In genomic region chr15:84736375-84736774, GRCh38 we compare ENCODE assay signal across 9 cellular contexts. TPM values are rescaled to one million over a fixed set of nuclear protein-coding genes. Genes with fewer than 3 reads are reported as not detected.
DNase-seq lines count a peak whose midpoint lies in the region; ATAC-seq and TF ChIP-seq lines count a peak whose summit lies in the region.
"Had no signal": no experiment of that assay in that cellular context is flagged by ENCODE, and none has a peak within 500 bp of the region (broad histone marks: within the 10 kb centered on the region; RNA-seq: fewer than 3 reads in every experiment).

No MANE protein-coding gene starts in this region.

- H3K27ac Mint-ChIP-seq in CD4-positive, alpha-beta memory T cell, result peak overlapping the region; percentile 84 to 94 (median 89)

- POLR2A ChIA-PET in CD4-positive, alpha-beta memory T cell (lab: Charles Lee; ENCODE audit: partially characterized antibody), result interaction anchor here (1.0 to 9.1 kb wide), 12 partner anchors 10 to 105 kb away, joined by 3 to 598 read pairs (median 14); partner anchors contain the start of genes NMB, SEC11A, WDR73 and ZNF592
- POLR2A ChIA-PET in PC-9 (lab: Charles Lee; ENCODE audit: unreplicated experiment), result no interaction called here

- H3K4me1 Mint-ChIP-seq in CD4-positive, alpha-beta memory T cell, result peaks cover 30 to 57% (median 40%) of the 10 kb centered on the region in 4 donors

- no peaks in the 10 kb centered on the region for H3K36me3 Mint-ChIP-seq in CD4-positive, alpha-beta memory T cell

- H3K9me3 ChIP-seq in CD4-positive, alpha-beta memory T cell (ENCODE audit: control insufficient read depth in 1 of 2, low read length in 2 of 2), result no peaks in the 10 kb centered on the region
- no peaks in the 10 kb centered on the region for H3K9me3 ChIP-seq in PC-9 (ENCODE audit: insufficient read depth, low read depth)
- H3K9me3 ChIP-seq in thyroid gland, result no peaks in the 10 kb centered on the region

- ATAC-seq in GM21723 (IDR thresholded peaks at IDR 0.05; ENCODE audit: unreplicated experiment) (peak; percentile 62), GM18873 (IDR thresholded peaks at IDR 0.05; ENCODE audit: low FRiP score, unreplicated experiment) (no peak)

- WGBS in thyroid gland, 2 donors, result 92 to 94% methylated on average over 5 of the region's 5 CpGs

- CTCF ChIA-PET in CD4-positive, alpha-beta memory T cell (lab: Charles Lee; ENCODE audit: partially characterized antibody), result interaction anchor here (0.6 to 5.3 kb wide), 9 partner anchors 10 to 191 kb away, joined by 3 to 57 read pairs (median 12); partner anchors contain the start of genes SEC11A and WDR73
- CTCF ChIA-PET in PC-9 (lab: Charles Lee), result interaction anchor here (0.6 kb wide), 1 partner anchor 13 kb away, joined by 4 read pairs; no protein-coding TSS in a partner anchor

- TF ChIP-seq POLR2A in thyroid gland (IDR thresholded peaks at IDR 0.05), result no peak

- peaks cover 53% of the 10 kb centered on the region for H3K4me1 ChIP-seq in CD4-positive, alpha-beta memory T cell (ENCODE audit: insufficient read depth, low read length)
- H3K4me1 ChIP-seq in PC-9 (replicated peaks; ENCODE audit: insufficient read depth) (peaks cover 45% of the 10 kb centered on the region), thyroid gland (peaks cover 3 to 4% of the 10 kb centered on the region in 2 donors)

- no peaks in the 10 kb centered on the region for H3K36me3 ChIP-seq in CD4-positive, alpha-beta memory T cell (ENCODE audit: insufficient read depth, low read length)
- H3K36me3 ChIP-seq in PC-9 (ENCODE audit: low read depth), result no peaks in the 10 kb centered on the region
- no peaks in the 10 kb centered on the region for H3K36me3 ChIP-seq in thyroid gland

- no peaks in the 10 kb centered on the region for H3K27me3 Mint-ChIP-seq in CD4-positive, alpha-beta memory T cell

- DNase-seq in CD4-positive, alpha-beta memory T cell, result peak; percentile 70 to 82 (median 75)
- DNase-seq in PC-9 (no peak), thyroid gland (no peak), mesenteric fat pad (ENCODE audit: low spot score) (no peak), midbrain (lab: John Stamatoyannopoulos, UW) (no peak)
- DNase-seq in activated naive CD8-positive, alpha-beta T cell treated with anti-CD3 and anti-CD28 coated beads, Interleukin-2, amount 50 U/mL, for 16 hours (ENCODE audit: low read depth, low spot score), result peak; percentile 52

- H3K9me3 Mint-ChIP-seq in CD4-positive, alpha-beta memory T cell, result peaks cover 0 to 2% (median 0%) of the 10 kb centered on the region in 8 donors

- H3K9me2 ChIP-seq in PC-9 (ENCODE audit: insufficient read depth), result no peaks in the 10 kb centered on the region

- BruUV-seq in PC-9 (replicated peaks; lab: Mats Ljungman, UMichigan), result no TSS peak

- H4K20me1 ChIP-seq in PC-9 (ENCODE audit: insufficient read depth), result no peaks in the 10 kb centered on the region

- H3K4me3 ChIP-seq in CD4-positive, alpha-beta memory T cell (ENCODE audit: low read length in 2 of 2), result no peak overlapping the region
- H3K4me3 ChIP-seq in PC-9, result no peak overlapping the region
- no peak overlapping the region for H3K4me3 ChIP-seq in thyroid gland (replicated peaks in 1 of 3)

- peak overlapping the region; percentile 2 for H3K27ac ChIP-seq in CD4-positive, alpha-beta memory T cell (ENCODE audit: low read depth, low read length)
- H3K27ac ChIP-seq in PC-9 (peak overlapping the region; percentile 95), thyroid gland (no peak overlapping the region)
- H3K27ac ChIP-seq: C4-2B had no signal

- TF ChIP-seq CTCF in PC-9 (conservative IDR thresholded peaks at IDR 0.05), result no peak
- no peak for TF ChIP-seq CTCF in thyroid gland (IDR thresholded peaks at IDR 0.05)

- H3F3A ChIP-seq in PC-9 (ENCODE audit: insufficient read depth, low read depth), result peaks cover 46% of the 10 kb centered on the region

- H3K27me3 ChIP-seq in CD4-positive, alpha-beta memory T cell (ENCODE audit: insufficient read depth, low read length), result no peaks in the 10 kb centered on the region
- H3K27me3 ChIP-seq in PC-9 (ENCODE audit: insufficient read depth, low read depth) (no peaks in the 10 kb centered on the region), thyroid gland (no peaks in the 10 kb centered on the region)

- H3K79me2 ChIP-seq in PC-9 (ENCODE audit: low read depth), result no peaks in the 10 kb centered on the region

- intact Hi-C loops in CD4-positive, alpha-beta memory T cell (cut with micrococcal nuclease), result no loop called here
- intact Hi-C loops in PC-9 (cut with micrococcal nuclease; ENCODE audit: unreplicated experiment) (no loop called here), thyroid gland (cut with DNase I) (no loop called here)

- no peak overlapping the region for H2AFZ ChIP-seq in PC-9

- no peak overlapping the region for H3K4me2 ChIP-seq in PC-9

- peak overlapping the region; percentile 55 to 87 (median 73) for H3K4me3 Mint-ChIP-seq in CD4-positive, alpha-beta memory T cell

RNA-seq across cellular contexts. Expression of gene ZNF592, which starts 12.0 kb away (rescaled TPM):
- total RNA-seq in CD4-positive, alpha-beta memory T cell, result 10 to 100 TPM; 40.8 to 42.6 TPM
- polyA plus RNA-seq in CD4-positive, alpha-beta memory T cell, result 10 to 100 TPM in 1 of 2 donors, 1 to 10 TPM in 1; 1.7 to 13.5 TPM
- total RNA-seq in PC-9 (2021), result 20.8 and 27.5 TPM in 2 replicates
- 10 to 100 TPM; 18.3 to 28.0 (median 21.2) TPM for total RNA-seq in thyroid gland
- total RNA-seq in mesenteric fat pad, result 30.1 TPM

RNA-seq across cellular contexts. Expression of gene SEC11A, which starts 20.4 kb away (rescaled TPM):
- 10 to 100 TPM; 85.0 to 86.8 TPM for total RNA-seq in CD4-positive, alpha-beta memory T cell
- 100 to 1,000 TPM; 129 to 168 TPM for polyA plus RNA-seq in CD4-positive, alpha-beta memory T cell
- total RNA-seq in PC-9 (2021) (146 and 174 TPM in 2 replicates), thyroid gland (100 to 1,000 TPM; 170 to 304 (median 182) TPM), mesenteric fat pad (142 TPM)

Comparison
In these comparisons a context has a peak if more than half of its experiments do, and no peak if none do; other contexts are left out.
1. DNase-seq: peak in CD4-positive, alpha-beta memory T cell (5 of 5) and activated naive CD8-positive, alpha-beta T cell treated with anti-CD3 and anti-CD28 coated beads, Interleukin-2, amount 50 U/mL, for 16 hours (single experiment); none in PC-9 (0 of 2), thyroid gland (0 of 2), mesenteric fat pad (single experiment) and midbrain (single experiment).
2. H3K27ac ChIP-seq: peak in CD4-positive, alpha-beta memory T cell (single experiment) and PC-9 (single experiment); none in thyroid gland (0 of 3).